Comparison of ENCODE assay signal across 9 cellular contexts in genomic region chr20:50913976-50914375, GRCh38. TPM values are rescaled to one million over a fixed set of nuclear protein-coding genes. Genes with fewer than 3 reads are reported as not detected.
DNase-seq lines count a peak whose midpoint lies in the region; ATAC-seq and TF ChIP-seq lines count a peak whose summit lies in the region.
"Had no signal": no experiment of that assay in that cellular context is flagged by ENCODE, and none has a peak within 500 bp of the region (broad histone marks: within the 10 kb centered on the region; RNA-seq: fewer than 3 reads in every experiment).

No MANE protein-coding gene starts in this region.

- H3K27me3 ChIP-seq in naive thymus-derived CD4-positive, alpha-beta T cell (ENCODE audit: control insufficient read depth in 2 of 2, insufficient read depth in 2 of 2, low read length in 2 of 2), result no peaks in the 10 kb centered on the region

- DNase-seq in EL, result peak; percentile 84
- no peak for DNase-seq in activated naive CD8-positive, alpha-beta T cell treated with anti-CD3 and anti-CD28 coated beads, Interleukin-2, amount 50 U/mL, for 24 hours
- no peak for DNase-seq in naive thymus-derived CD4-positive, alpha-beta T cell
- DNase-seq in GM10266 (ENCODE audit: extremely low spot score), result no peak
- DNase-seq: caudate nucleus had no signal

- TF ChIP-seq CTCF in GM10266 (IDR thresholded peaks at IDR 0.05; ENCODE audit: control insufficient read depth, insufficient read depth, low read depth, missing control alignments), result no peak

- peak; percentile 98 for ATAC-seq in activated naive CD8-positive, alpha-beta T cell treated with anti-CD3 and anti-CD28 coated beads, Interleukin-2, amount 50 U/mL, for 24 hours
- peak; percentile 40 for ATAC-seq in naive thymus-derived CD4-positive, alpha-beta T cell
- ATAC-seq in GM21390 (IDR thresholded peaks at IDR 0.05; ENCODE audit: unreplicated experiment) (no peak), GM18858 (IDR thresholded peaks at IDR 0.05; ENCODE audit: unreplicated experiment) (no peak)

- H3K9me3 Mint-ChIP-seq in IgD-negative memory B cell, result no peaks in the 10 kb centered on the region
- H3K9me3 Mint-ChIP-seq in activated naive CD8-positive, alpha-beta T cell treated with anti-CD3 and anti-CD28 coated beads, Interleukin-2, amount 50 U/mL, for 24 hours, result no peaks in the 10 kb centered on the region
- H3K9me3 Mint-ChIP-seq in naive thymus-derived CD4-positive, alpha-beta T cell, result no peaks in the 10 kb centered on the region

- peak overlapping the region in 1 of 4 donors; percentile 50 for H3K4me3 Mint-ChIP-seq in IgD-negative memory B cell
- H3K4me3 Mint-ChIP-seq in activated naive CD8-positive, alpha-beta T cell treated with anti-CD3 and anti-CD28 coated beads, Interleukin-2, amount 50 U/mL, for 24 hours, result no peak overlapping the region
- H3K4me3 Mint-ChIP-seq in naive thymus-derived CD4-positive, alpha-beta T cell, result peak overlapping the region in 5 of 10 donors; percentile 4 to 71 (median 38)

- CTCF ChIA-PET in naive thymus-derived CD4-positive, alpha-beta T cell (lab: Charles Lee), result no interaction called here

- POLR2A ChIA-PET in naive thymus-derived CD4-positive, alpha-beta T cell (lab: Charles Lee), result interaction anchor here (1.0 to 1.6 kb wide), 3 partner anchors 18 to 99 kb away, joined by 3 to 6 read pairs (median 3); partner anchors contain the start of gene ADNP

- peaks cover 4% of the 10 kb centered on the region for H3K36me3 Mint-ChIP-seq in IgD-negative memory B cell
- H3K36me3 Mint-ChIP-seq in activated naive CD8-positive, alpha-beta T cell treated with anti-CD3 and anti-CD28 coated beads, Interleukin-2, amount 50 U/mL, for 24 hours (ENCODE audit: low read depth), result peaks cover 47% of the 10 kb centered on the region
- H3K36me3 Mint-ChIP-seq in naive thymus-derived CD4-positive, alpha-beta T cell, result peaks cover 0 to 16% (median 3%) of the 10 kb centered on the region in 5 donors

- peak overlapping the region; percentile 0 to 93 (median 56) for H3K27ac Mint-ChIP-seq in IgD-negative memory B cell
- H3K27ac Mint-ChIP-seq in activated naive CD8-positive, alpha-beta T cell treated with anti-CD3 and anti-CD28 coated beads, Interleukin-2, amount 50 U/mL, for 24 hours, result peak overlapping the region; percentile 47
- H3K27ac Mint-ChIP-seq in naive thymus-derived CD4-positive, alpha-beta T cell, result peak overlapping the region in 8 of 9 donors; percentile 0 to 89 (median 73)

- peaks cover 67 to 79% (median 68%) of the 10 kb centered on the region in 3 donors for H3K4me1 Mint-ChIP-seq in IgD-negative memory B cell
- peaks cover 90% of the 10 kb centered on the region for H3K4me1 Mint-ChIP-seq in activated naive CD8-positive, alpha-beta T cell treated with anti-CD3 and anti-CD28 coated beads, Interleukin-2, amount 50 U/mL, for 24 hours
- peaks cover 68 to 91% (median 86%) of the 10 kb centered on the region in 7 donors for H3K4me1 Mint-ChIP-seq in naive thymus-derived CD4-positive, alpha-beta T cell

- H3K27ac ChIP-seq in naive thymus-derived CD4-positive, alpha-beta T cell (ENCODE audit: low read depth, low read length), result no peak overlapping the region
- H3K27ac ChIP-seq: skin epidermis had no signal

- no peaks in the 10 kb centered on the region for H3K9me3 ChIP-seq in naive thymus-derived CD4-positive, alpha-beta T cell (ENCODE audit: control insufficient read depth in 2 of 3, low read length in 3 of 3)

- no peaks in the 10 kb centered on the region for H3K27me3 Mint-ChIP-seq in IgD-negative memory B cell
- H3K27me3 Mint-ChIP-seq in activated naive CD8-positive, alpha-beta T cell treated with anti-CD3 and anti-CD28 coated beads, Interleukin-2, amount 50 U/mL, for 24 hours, result no peaks in the 10 kb centered on the region
- no peaks in the 10 kb centered on the region for H3K27me3 Mint-ChIP-seq in naive thymus-derived CD4-positive, alpha-beta T cell

- H3K4me3 ChIP-seq in naive thymus-derived CD4-positive, alpha-beta T cell (ENCODE audit: low read length), result no peak overlapping the region
- H3K4me3 ChIP-seq: skin epidermis had no signal

- intact Hi-C loops in naive thymus-derived CD4-positive, alpha-beta T cell (cut with micrococcal nuclease), result no loop called here

- H3K4me1 ChIP-seq in naive thymus-derived CD4-positive, alpha-beta T cell (ENCODE audit: control insufficient read depth in 2 of 2, insufficient read depth in 2 of 2, low read length in 2 of 2), result peaks cover 38 to 43% of the 10 kb centered on the region in 2 donors

- no peaks in the 10 kb centered on the region for H3K36me3 ChIP-seq in naive thymus-derived CD4-positive, alpha-beta T cell (ENCODE audit: control insufficient read depth in 2 of 3, insufficient read depth in 3 of 3, low read length in 3 of 3)

RNA-seq across cellular contexts. Expression of gene ADNP, which starts 17.3 kb away (rescaled TPM):
- polyA plus RNA-seq in IgD-negative memory B cell, result 10.3 TPM
- total RNA-seq in naive thymus-derived CD4-positive, alpha-beta T cell, result 10 to 100 TPM; 51.9 to 73.2 (median 66.3) TPM
- 10 to 100 TPM in 1 of 2 donors, 1 to 10 TPM in 1; 9.6 to 11.0 TPM for polyA plus RNA-seq in naive thymus-derived CD4-positive, alpha-beta T cell

RNA-seq across cellular contexts. Expression of gene DPM1, which starts 44.4 kb away (rescaled TPM):
- polyA plus RNA-seq in IgD-negative memory B cell, result 62.1 TPM
- total RNA-seq in naive thymus-derived CD4-positive, alpha-beta T cell, result 10 to 100 TPM; 19.4 to 47.8 (median 40.5) TPM
- polyA plus RNA-seq in naive thymus-derived CD4-positive, alpha-beta T cell, result 10 to 100 TPM; 73.8 to 80.9 TPM

RNA-seq across cellular contexts. Expression of gene MOCS3, which starts 44.6 kb away (rescaled TPM):
- 3.5 TPM for polyA plus RNA-seq in IgD-negative memory B cell
- total RNA-seq in naive thymus-derived CD4-positive, alpha-beta T cell, result 1 to 10 TPM; 2.5 to 8.9 (median 5.2) TPM
- polyA plus RNA-seq in naive thymus-derived CD4-positive, alpha-beta T cell, result 1 to 10 TPM; 5.2 to 5.5 TPM

Comparison
In these comparisons a context has a peak if more than half of its experiments do, and no peak if none do; other contexts are left out.
1. ATAC-seq: peak in activated naive CD8-positive, alpha-beta T cell treated with anti-CD3 and anti-CD28 coated beads, Interleukin-2, amount 50 U/mL, for 24 hours (single experiment) and naive thymus-derived CD4-positive, alpha-beta T cell (single experiment); none in GM21390 (single experiment) and GM18858 (single experiment).
2. Peak in every context shown above with its lines, with median percentiles within 50 percentile points of each other: H3K27ac Mint-ChIP-seq.